In genomic region chr14:92247347-92247746, GRCh38 we compare ENCODE assay signal across 1 cellular context.
TF ChIP-seq lines count a peak whose summit lies in the region.

No MANE protein-coding gene starts in this region.

TF ChIP-seq in HepG2, 621 proteins besides CTCF, POLR2A, EP300 and RAD21 (continued from another document):
- TF ChIP-seq ZNF597 (CRISPR knock-in tag; IDR thresholded peaks at IDR 0.05) (no peak), SOX5 (CRISPR knock-in tag; IDR thresholded peaks at IDR 0.05; ENCODE audit: borderline replicate concordance) (no peak), MYNN (CRISPR knock-in tag; IDR thresholded peaks at IDR 0.05; ENCODE audit: low read depth) (no peak), MLLT10 (CRISPR knock-in tag; IDR thresholded peaks at IDR 0.05) (no peak), ISL2 (CRISPR knock-in tag; IDR thresholded peaks at IDR 0.05) (no peak), SNAPC4 (CRISPR knock-in tag; IDR thresholded peaks at IDR 0.05) (no peak)
